In the genomic region with DNA sequence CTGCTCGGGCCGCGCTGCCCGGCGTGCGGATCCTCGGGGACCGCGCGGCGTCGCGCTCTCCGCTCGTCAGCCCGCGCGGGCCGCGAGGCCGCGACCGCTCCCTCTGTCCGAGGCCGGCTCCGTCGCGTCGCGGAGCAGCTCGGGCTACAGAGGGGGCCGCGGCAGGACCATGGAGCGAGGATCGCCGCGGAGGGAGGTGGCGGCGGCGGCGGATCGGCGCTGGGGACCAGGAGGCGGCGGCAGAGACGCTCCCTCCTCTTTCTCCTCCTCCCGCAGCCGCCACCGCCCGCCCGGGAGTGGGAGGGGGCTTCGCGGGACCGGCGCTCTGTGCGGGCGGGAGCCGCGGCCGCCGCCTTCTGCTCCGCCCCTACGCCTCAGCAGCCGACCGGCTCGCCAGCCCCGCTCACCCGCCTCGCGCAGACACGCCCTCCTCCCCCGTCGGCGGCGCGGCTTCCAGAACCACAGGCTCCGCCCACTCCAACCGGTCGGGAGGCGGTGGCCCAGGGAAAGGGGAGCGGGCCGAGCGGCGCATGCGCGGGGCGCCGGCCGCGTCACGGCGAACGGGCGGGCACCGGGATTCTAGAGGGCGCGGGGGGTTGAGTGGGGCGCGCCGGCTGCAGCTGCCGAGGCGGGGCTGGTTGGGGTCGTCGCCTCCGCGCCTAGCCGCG, we compare ENCODE assay signal across 8 cellular contexts. TPM values are rescaled to one million over a fixed set of nuclear protein-coding genes. Genes with fewer than 3 reads are reported as not detected.
DNase-seq lines count a peak whose midpoint lies in the region; ATAC-seq and TF ChIP-seq lines count a peak whose summit lies in the region.

A gene with protein sequence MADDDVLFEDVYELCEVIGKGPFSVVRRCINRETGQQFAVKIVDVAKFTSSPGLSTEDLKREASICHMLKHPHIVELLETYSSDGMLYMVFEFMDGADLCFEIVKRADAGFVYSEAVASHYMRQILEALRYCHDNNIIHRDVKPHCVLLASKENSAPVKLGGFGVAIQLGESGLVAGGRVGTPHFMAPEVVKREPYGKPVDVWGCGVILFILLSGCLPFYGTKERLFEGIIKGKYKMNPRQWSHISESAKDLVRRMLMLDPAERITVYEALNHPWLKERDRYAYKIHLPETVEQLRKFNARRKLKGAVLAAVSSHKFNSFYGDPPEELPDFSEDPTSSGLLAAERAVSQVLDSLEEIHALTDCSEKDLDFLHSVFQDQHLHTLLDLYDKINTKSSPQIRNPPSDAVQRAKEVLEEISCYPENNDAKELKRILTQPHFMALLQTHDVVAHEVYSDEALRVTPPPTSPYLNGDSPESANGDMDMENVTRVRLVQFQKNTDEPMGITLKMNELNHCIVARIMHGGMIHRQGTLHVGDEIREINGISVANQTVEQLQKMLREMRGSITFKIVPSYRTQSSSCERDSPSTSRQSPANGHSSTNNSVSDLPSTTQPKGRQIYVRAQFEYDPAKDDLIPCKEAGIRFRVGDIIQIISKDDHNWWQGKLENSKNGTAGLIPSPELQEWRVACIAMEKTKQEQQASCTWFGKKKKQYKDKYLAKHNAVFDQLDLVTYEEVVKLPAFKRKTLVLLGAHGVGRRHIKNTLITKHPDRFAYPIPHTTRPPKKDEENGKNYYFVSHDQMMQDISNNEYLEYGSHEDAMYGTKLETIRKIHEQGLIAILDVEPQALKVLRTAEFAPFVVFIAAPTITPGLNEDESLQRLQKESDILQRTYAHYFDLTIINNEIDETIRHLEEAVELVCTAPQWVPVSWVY (minus strand): TSS at position 298 of the 668 bp plus-strand sequence. CDS start 566 bp downstream, outside the sequence.

- no peak for TF ChIP-seq CTCF in progenitor cell of endocrine pancreas (IDR thresholded peaks at IDR 0.05; ENCODE audit: unreplicated experiment)
- TF ChIP-seq CTCF in upper lobe of left lung (IDR thresholded peaks at IDR 0.05), result peak in 1 of 6 experiments; percentile 17

- H3K4me3 ChIP-seq in upper lobe of left lung, result peak within 1 kb of the TSS; percentile 47 to 75 (median 62)

- DNase-seq in NCI-H1694 treated with DMSO at 0.1 percent for 48 hours (lab: John Stamatoyannopoulos, UW), result peak; percentile 75
- DNase-seq in amniotic stem cell (lab: John Stamatoyannopoulos, UW), result peak; percentile 61
- peak; percentile 92 for DNase-seq in left cardiac atrium
- DNase-seq in progenitor cell of endocrine pancreas (ENCODE audit: low spot score, unreplicated experiment), result peak; percentile 89
- peak; percentile 93 to 97 for DNase-seq in upper lobe of left lung

- H3K27me3 Mint-ChIP-seq in progenitor cell of endocrine pancreas, result no peaks in the 10 kb centered on the region

- H3K27me3 ChIP-seq in upper lobe of left lung, result no peaks in the 10 kb centered on the region

- no peaks in the 10 kb centered on the region for H3K9me3 ChIP-seq in upper lobe of left lung

- no peaks in the 10 kb centered on the region for H3K4me1 ChIP-seq in upper lobe of left lung

- H3K36me3 Mint-ChIP-seq in progenitor cell of endocrine pancreas (ENCODE audit: insufficient read depth), result no peaks in the 10 kb centered on the region

- H3K27ac ChIP-seq in upper lobe of left lung, result peak within 1 kb of the TSS; percentile 79 to 90 (median 83)

- TF ChIP-seq POLR2A in upper lobe of left lung (IDR thresholded peaks at IDR 0.05), result peak in 3 of 4 donors; percentile 38 to 85 (median 62)

- WGBS in upper lobe of left lung, 2 donors, result 34% methylated on average over 65 of the region's 108 CpGs; no CpG with 5 or more reads in 1 of the 2 donors

- H3K4me3 Mint-ChIP-seq in progenitor cell of endocrine pancreas (ENCODE audit: low read depth), result peak within 1 kb of the TSS; percentile 87

- no peak for TF ChIP-seq EP300 in upper lobe of left lung (IDR thresholded peaks at IDR 0.05)

- intact Hi-C loops in T-helper 1 cell treated with Interleukin-12 subunit alpha and Interleukin-12 subunit beta and Interleukin-4 antibody, amounts not matched to agents 30 ng/mL and 1 ng/mL, for 36 hours (cut with micrococcal nuclease), result loop anchor here (2.0 to 10.0 kb wide), 8 partner anchors 125 to 1189 kb away; a partner anchor contains a TSS
- intact Hi-C loops in left cardiac atrium (cut with DNase I), result no loop called here

- ATAC-seq in GM18498 (IDR thresholded peaks at IDR 0.05; ENCODE audit: unreplicated experiment) (peak; percentile 91), HG02938 (IDR thresholded peaks at IDR 0.05; ENCODE audit: unreplicated experiment) (peak; percentile 69), left cardiac atrium (peak; percentile 98 to 99), upper lobe of left lung (ENCODE audit: low FRiP score in 2 of 2) (peak; percentile 95 to 98)

- H3K36me3 ChIP-seq in upper lobe of left lung, result no peaks in the 10 kb centered on the region

- H3K9me3 Mint-ChIP-seq in progenitor cell of endocrine pancreas (ENCODE audit: low read depth), result peaks cover 10% of the 10 kb centered on the region

- H3K4me1 Mint-ChIP-seq in progenitor cell of endocrine pancreas (ENCODE audit: low read depth), result peaks cover 6% of the 10 kb centered on the region

- H3K27ac Mint-ChIP-seq in progenitor cell of endocrine pancreas, result peak within 1 kb of the TSS; percentile 96

RNA-seq across cellular contexts. Expression of the gene that starts here (rescaled TPM):
- total RNA-seq in T-helper 1 cell treated with Interleukin-12 subunit alpha and Interleukin-12 subunit beta and Interleukin-4 antibody, amounts not matched to agents 30 ng/mL and 1 ng/mL, for 36 hours, result 36.5 and 38.2 TPM in 2 replicates
- total RNA-seq in left cardiac atrium (10 to 100 TPM; 15.0 to 23.2 TPM), progenitor cell of endocrine pancreas (68.3 and 81.9 TPM in 2 replicates), upper lobe of left lung (10 to 100 TPM; 25.1 to 61.6 (median 35.3) TPM)

Comparison
In these comparisons a context has a peak if more than half of its experiments do, and no peak if none do; other contexts are left out.
1. Peak in every context shown above with its lines: DNase-seq, ATAC-seq, H3K4me3 ChIP-seq and H3K27ac ChIP-seq.